8 cellular contexts compared by ENCODE assay signal in the genomic region with DNA sequence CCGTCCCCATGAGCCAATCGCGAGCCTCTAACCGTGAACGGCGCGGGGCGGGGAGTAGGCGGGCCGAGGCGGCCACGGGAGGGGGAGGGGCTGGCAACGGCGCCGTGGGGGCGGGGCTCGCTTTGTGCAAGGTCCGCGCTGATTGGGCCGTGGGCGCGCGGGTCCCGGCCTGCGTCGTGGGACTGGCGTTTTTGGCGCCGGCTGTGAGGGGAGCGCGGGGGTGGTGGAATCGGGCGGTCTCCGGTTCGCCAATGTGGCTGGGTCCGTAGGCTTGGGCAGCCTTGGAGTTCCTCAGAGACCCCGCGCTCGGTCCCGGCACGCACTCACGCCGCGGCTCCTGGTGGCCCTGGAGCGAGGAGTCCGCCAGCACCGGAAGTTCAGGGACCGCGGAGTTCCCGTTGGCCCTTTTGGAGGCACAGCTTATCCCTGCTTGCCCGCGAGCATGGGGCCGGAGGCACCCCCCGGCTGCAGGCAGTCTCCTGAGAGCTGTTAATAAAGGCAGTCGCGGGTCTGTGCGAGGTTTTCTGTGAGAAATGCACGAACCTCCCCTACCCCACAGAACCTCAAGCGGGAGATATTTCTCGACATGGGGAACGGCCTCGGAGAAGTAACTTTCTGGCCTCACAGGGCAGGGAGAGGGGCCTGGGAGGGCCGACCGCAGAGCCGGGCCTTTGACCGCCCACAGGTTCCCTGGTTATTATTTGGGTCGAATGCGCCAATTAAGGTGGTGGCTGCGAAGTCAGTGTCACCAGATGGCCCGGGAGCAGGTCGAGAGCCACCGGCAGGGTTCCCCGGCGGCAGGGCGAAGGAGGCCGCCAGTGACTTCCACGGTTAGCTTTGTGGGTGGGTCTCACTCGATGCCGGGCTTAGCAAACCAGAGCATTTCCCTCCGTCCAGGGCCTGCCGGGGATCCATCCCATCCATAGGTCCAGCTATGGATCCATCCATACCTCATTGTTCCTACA. TPM values are rescaled to one million over a fixed set of nuclear protein-coding genes. Genes with fewer than 3 reads are reported as not detected.
DNase-seq lines count a peak whose midpoint lies in the region; TF ChIP-seq lines count a peak whose summit lies in the region.

No MANE protein-coding gene starts in this region.

- H3K36me3 ChIP-seq in HUES64 (ENCODE audit: insufficient read depth, low read length) = peaks cover 37% of the 10 kb centered on the region
- H3K36me3 ChIP-seq in suprapubic skin = peaks cover 26% of the 10 kb centered on the region

- DNase-seq in Ammon's horn (ENCODE audit: low spot score) (peak; percentile 98), RWPE1 (ENCODE audit: low spot score) (peak; percentile 97), germinal center (ENCODE audit: low spot score) (peak; percentile 99), occipital lobe (lab: John Stamatoyannopoulos, UW) (peak; percentile 97), suprapubic skin (ENCODE audit: low spot score in 2 of 2) (peak; percentile 98 to 99)
- DNase-seq in activated gamma-delta T cell treated with anti-CD3 and anti-CD28 coated beads, Interleukin-2, amount 50 U/mL, for 16 hours (ENCODE audit: low read depth) = peak; percentile 98

- H3K4me3 ChIP-seq in HUES64 (ENCODE audit: low read length) = peak overlapping the region; percentile 97
- peak overlapping the region; percentile 82 for H3K4me3 ChIP-seq in suprapubic skin

- TF ChIP-seq CTCF in RWPE1 (conservative IDR thresholded peaks at IDR 0.05; ENCODE audit: low read depth) (no peak), suprapubic skin (IDR thresholded peaks at IDR 0.05) (no peak)

- POLR2A ChIA-PET in RWPE1 (lab: Yijun Ruan, JAX; ENCODE audit: low non-redundant PET) = interaction anchor here (0.6 to 1.6 kb wide), 11 partner anchors 10 to 722 kb away, joined by 3 to 7 read pairs (median 3); no protein-coding TSS in a partner anchor

- CTCF ChIA-PET in RWPE1 (lab: Yijun Ruan, JAX) = interaction anchor here (0.6 kb wide), 1 partner anchor 981 kb away, joined by 3 read pairs; no protein-coding TSS in a partner anchor

- TF ChIP-seq EP300 in suprapubic skin (IDR thresholded peaks at IDR 0.05) = no peak

- peak; percentile 76 for TF ChIP-seq POLR2A in GM19193 (IDR thresholded peaks at IDR 0.05; ENCODE audit: extremely low read depth, insufficient read depth, insufficient read length)
- TF ChIP-seq POLR2A in suprapubic skin (IDR thresholded peaks at IDR 0.05) = peak in 1 of 2 donors; percentile 16

- peak overlapping the region; percentile 100 for H3K9ac ChIP-seq in HUES64 (ENCODE audit: low read depth, low read length)

- H3K9me3 ChIP-seq in HUES64 (ENCODE audit: insufficient read depth, low read depth, low read length) (no peaks in the 10 kb centered on the region), suprapubic skin (no peaks in the 10 kb centered on the region)

- H3K27ac ChIP-seq in HUES64 (ENCODE audit: low read depth, low read length) = peak overlapping the region; percentile 99
- peak overlapping the region; percentile 93 for H3K27ac ChIP-seq in RWPE1
- peak overlapping the region; percentile 98 for H3K27ac ChIP-seq in suprapubic skin

- WGBS in HUES64 = 3% methylated on average over 81 of the region's 81 CpGs
- WGBS in suprapubic skin = under 1% methylated on average over 44 of the region's 81 CpGs

- H3K4me1 ChIP-seq in HUES64 (ENCODE audit: insufficient read depth, low read length) = peaks cover 14% of the 10 kb centered on the region; the same call in 1 of the 2 replicates
- peaks cover 30% of the 10 kb centered on the region for H3K4me1 ChIP-seq in suprapubic skin

- H3K27me3 ChIP-seq in HUES64 (ENCODE audit: insufficient read depth, low read length) (no peaks in the 10 kb centered on the region), suprapubic skin (no peaks in the 10 kb centered on the region)

RNA-seq across cellular contexts. Expression of a gene that starts 0.6 kb away (rescaled TPM):
- polyA plus RNA-seq in HUES64 (2013, experiment 1 of 2) = 783 TPM
- 832 TPM for polyA plus RNA-seq in HUES64 (2013, experiment 2 of 2)
- total RNA-seq in occipital lobe (113 TPM), suprapubic skin (100 to 1,000 TPM; 142 to 384 (median 205) TPM)

Comparison
In these comparisons a context has a peak if more than half of its experiments do, and no peak if none do; other contexts are left out.
1. Peak in every context shown above with its lines: DNase-seq, H3K4me3 ChIP-seq and H3K27ac ChIP-seq.